ENCODE assay signal across 8 cellular contexts in the genomic region with DNA sequence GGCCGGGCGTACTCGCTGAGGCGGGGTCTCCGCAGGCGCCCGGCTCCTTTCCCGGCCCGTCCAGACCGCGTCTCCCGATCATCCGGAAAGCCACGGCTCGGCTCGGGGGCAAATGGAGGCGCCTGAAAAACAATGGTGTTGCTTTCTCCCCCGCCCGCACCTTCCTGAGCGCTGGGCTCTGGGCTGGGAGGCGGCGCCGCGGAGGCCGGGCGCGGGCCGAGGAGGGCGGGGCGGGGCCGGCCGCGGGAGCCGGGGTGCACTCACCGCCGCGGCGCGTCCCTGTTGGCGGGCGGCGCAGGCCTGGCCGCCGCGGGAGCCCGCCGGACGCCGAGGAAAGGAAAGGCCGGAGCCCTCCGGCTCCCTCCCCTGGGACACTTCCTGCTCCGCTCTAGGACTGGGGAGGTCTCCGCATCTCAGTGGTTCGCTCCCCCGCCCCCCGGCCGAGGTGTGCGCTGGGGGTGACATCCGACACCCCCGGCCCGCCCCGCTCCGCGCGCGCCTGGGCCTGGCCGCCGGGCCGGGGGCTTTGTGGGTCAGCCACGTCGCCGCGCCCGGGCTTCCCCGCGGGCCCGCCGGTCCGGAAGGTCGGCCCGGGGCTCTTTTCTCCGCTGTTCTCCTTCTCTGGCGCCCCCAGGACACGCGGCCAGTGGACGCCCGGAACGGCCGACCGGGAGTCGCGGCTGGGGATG. TPM values are rescaled to one million over a fixed set of nuclear protein-coding genes. Genes with fewer than 3 reads are reported as not detected.
DNase-seq lines count a peak whose midpoint lies in the region; ATAC-seq and TF ChIP-seq lines count a peak whose summit lies in the region.

Gene ZNF496 (minus strand): TSS at position 342 of the 689 bp plus-strand sequence. CDS start 2,289 bp downstream, outside the sequence.

- peak within 1 kb of the TSS; percentile 98 for H3K27ac ChIP-seq in BLaER1
- peak within 1 kb of the TSS; percentile 61 to 94 (median 85) for H3K27ac ChIP-seq in dorsolateral prefrontal cortex
- H3K27ac ChIP-seq in right lobe of liver: peak within 1 kb of the TSS; percentile 66 to 87 (median 69)

- H3K36me3 ChIP-seq in BLaER1 (peaks cover 39% of the 10 kb centered on the region), right lobe of liver (peaks cover 0 to 5% (median 0%) of the 10 kb centered on the region in 4 donors)

- peaks cover 60% of the 10 kb centered on the region for H3K4me1 ChIP-seq in BLaER1
- H3K4me1 ChIP-seq in right lobe of liver: peaks cover 0 to 6% (median 4%) of the 10 kb centered on the region in 4 donors

- H3K9me3 ChIP-seq in BLaER1: no peaks in the 10 kb centered on the region
- H3K9me3 ChIP-seq in right lobe of liver: no peaks in the 10 kb centered on the region

- H3K9ac ChIP-seq in BLaER1: peak within 1 kb of the TSS; percentile 99

- H3K27me3 ChIP-seq in BLaER1 (no peaks in the 10 kb centered on the region), dorsolateral prefrontal cortex (no peaks in the 10 kb centered on the region), right lobe of liver (no peaks in the 10 kb centered on the region)

- peak; percentile 90 for DNase-seq in GM19238 (ENCODE audit: insufficient read length, low spot score)
- DNase-seq in NCI-H460 (ENCODE audit: extremely low read depth, low read depth): peak; percentile 79
- DNase-seq in activated CD4-positive, alpha-beta T cell treated with anti-CD3 and anti-CD28 coated beads, Interleukin-2, amount 50 U/mL, for 1 hour: peak; percentile 42
- DNase-seq in dorsolateral prefrontal cortex: peak; percentile 48 to 80 (median 70)
- peak; percentile 67 to 78 (median 74) for DNase-seq in right lobe of liver
- DNase-seq in stimulated activated CD4-positive, alpha-beta T cell treated with anti-CD3 and anti-CD28 coated beads, Interleukin-4, amount 100 ng/mL, for 4 hours: peak; percentile 54 to 61

- WGBS in right lobe of liver (ENCODE audit: insufficient coverage, low coverage, low lambda C conversion rate, missing lambda C conversion rate): 0% methylated on average over 26 of the region's 92 CpGs

- ATAC-seq in HG03432 (IDR thresholded peaks at IDR 0.05; ENCODE audit: unreplicated experiment) (peak; percentile 69), right lobe of liver (peak; percentile 71 to 84 (median 82))

- TF ChIP-seq CTCF in dorsolateral prefrontal cortex (IDR thresholded peaks at IDR 0.05 in 54 of 56, conservative IDR thresholded peaks at IDR 0.05 in 2 of 56; ENCODE audit: low read depth in 1 of 56, partially characterized antibody in 56 of 56) (peak in 7 of 56 donors; percentile 4 to 34 (median 19)), right lobe of liver (IDR thresholded peaks at IDR 0.05) (no peak)

- TF ChIP-seq POLR2A in right lobe of liver (IDR thresholded peaks at IDR 0.05): no peak

- H3K4me2 ChIP-seq in BLaER1: peak within 1 kb of the TSS; percentile 96

- H4K20me1 ChIP-seq in BLaER1: peaks cover 41% of the 10 kb centered on the region

- peak within 1 kb of the TSS; percentile 99 for H3K4me3 ChIP-seq in BLaER1
- H3K4me3 ChIP-seq in dorsolateral prefrontal cortex: peak within 1 kb of the TSS; percentile 69 to 99 (median 93)
- H3K4me3 ChIP-seq in right lobe of liver: peak within 1 kb of the TSS; percentile 82 to 91 (median 88)

- intact Hi-C loops in dorsolateral prefrontal cortex (cut with DNase I): loop anchor here (5.0 kb wide), 4 partner anchors 41 to 229 kb away; partner anchors contain the start of gene ZNF669 (in 1 of the 2)
- intact Hi-C loops in right lobe of liver (cut with DNase I): no loop called here

RNA-seq across cellular contexts. Expression of gene ZNF496, which starts in this region (rescaled TPM):
- 28.1 and 30.2 TPM in 2 replicates for total RNA-seq in NCI-H460 (2014; rRNA removed; shearing (Covaris generic))
- 59.5 and 63.1 TPM in 2 replicates for polyA plus RNA-seq in NCI-H460 (2014; cell fraction: nucleus; rRNA removed)
- 10 to 100 TPM; 18.3 to 43.2 (median 27.3) TPM for total RNA-seq in dorsolateral prefrontal cortex
- total RNA-seq in right lobe of liver: 1 to 10 TPM; 3.7 to 5.8 (median 5.3) TPM

Comparison
In these comparisons a context has a peak if more than half of its experiments do, and no peak if none do; other contexts are left out.
1. Peak in every context shown above with its lines: DNase-seq, ATAC-seq, H3K4me3 ChIP-seq and H3K27ac ChIP-seq.
2. intact Hi-C loops: an anchor here in dorsolateral prefrontal cortex (5.0 kb wide); none called in right lobe of liver.